1 cellular context compared by ENCODE assay signal in the genomic region with DNA sequence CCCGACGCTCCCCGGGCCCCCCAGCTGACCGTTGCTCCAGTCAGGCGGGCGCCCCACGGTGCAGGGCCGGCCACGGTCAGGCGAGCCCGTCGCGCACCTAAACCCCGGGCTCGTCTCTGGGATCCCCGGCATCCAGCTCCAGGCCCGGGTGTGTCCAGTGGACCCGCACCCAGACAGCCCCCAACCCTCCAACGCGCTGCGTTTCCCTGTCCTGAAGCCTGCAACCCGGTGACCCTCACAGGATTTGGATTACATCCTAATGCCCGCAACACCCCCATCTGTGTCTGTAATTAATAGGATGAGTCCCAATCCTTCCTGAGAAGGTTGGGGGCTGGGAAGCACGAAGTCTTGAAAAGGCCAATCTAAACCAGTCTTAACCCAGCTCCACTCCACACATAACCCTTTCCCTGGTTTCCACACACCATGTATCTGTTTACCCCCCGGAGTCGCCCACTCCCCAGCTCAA.
TF ChIP-seq lines count a peak whose summit lies in the region.

No MANE protein-coding gene starts in this region.

TF ChIP-seq in GM23338, 12 proteins besides CTCF, POLR2A, EP300 and RAD21 (continued from another document):
- TF ChIP-seq, protein P1, sequence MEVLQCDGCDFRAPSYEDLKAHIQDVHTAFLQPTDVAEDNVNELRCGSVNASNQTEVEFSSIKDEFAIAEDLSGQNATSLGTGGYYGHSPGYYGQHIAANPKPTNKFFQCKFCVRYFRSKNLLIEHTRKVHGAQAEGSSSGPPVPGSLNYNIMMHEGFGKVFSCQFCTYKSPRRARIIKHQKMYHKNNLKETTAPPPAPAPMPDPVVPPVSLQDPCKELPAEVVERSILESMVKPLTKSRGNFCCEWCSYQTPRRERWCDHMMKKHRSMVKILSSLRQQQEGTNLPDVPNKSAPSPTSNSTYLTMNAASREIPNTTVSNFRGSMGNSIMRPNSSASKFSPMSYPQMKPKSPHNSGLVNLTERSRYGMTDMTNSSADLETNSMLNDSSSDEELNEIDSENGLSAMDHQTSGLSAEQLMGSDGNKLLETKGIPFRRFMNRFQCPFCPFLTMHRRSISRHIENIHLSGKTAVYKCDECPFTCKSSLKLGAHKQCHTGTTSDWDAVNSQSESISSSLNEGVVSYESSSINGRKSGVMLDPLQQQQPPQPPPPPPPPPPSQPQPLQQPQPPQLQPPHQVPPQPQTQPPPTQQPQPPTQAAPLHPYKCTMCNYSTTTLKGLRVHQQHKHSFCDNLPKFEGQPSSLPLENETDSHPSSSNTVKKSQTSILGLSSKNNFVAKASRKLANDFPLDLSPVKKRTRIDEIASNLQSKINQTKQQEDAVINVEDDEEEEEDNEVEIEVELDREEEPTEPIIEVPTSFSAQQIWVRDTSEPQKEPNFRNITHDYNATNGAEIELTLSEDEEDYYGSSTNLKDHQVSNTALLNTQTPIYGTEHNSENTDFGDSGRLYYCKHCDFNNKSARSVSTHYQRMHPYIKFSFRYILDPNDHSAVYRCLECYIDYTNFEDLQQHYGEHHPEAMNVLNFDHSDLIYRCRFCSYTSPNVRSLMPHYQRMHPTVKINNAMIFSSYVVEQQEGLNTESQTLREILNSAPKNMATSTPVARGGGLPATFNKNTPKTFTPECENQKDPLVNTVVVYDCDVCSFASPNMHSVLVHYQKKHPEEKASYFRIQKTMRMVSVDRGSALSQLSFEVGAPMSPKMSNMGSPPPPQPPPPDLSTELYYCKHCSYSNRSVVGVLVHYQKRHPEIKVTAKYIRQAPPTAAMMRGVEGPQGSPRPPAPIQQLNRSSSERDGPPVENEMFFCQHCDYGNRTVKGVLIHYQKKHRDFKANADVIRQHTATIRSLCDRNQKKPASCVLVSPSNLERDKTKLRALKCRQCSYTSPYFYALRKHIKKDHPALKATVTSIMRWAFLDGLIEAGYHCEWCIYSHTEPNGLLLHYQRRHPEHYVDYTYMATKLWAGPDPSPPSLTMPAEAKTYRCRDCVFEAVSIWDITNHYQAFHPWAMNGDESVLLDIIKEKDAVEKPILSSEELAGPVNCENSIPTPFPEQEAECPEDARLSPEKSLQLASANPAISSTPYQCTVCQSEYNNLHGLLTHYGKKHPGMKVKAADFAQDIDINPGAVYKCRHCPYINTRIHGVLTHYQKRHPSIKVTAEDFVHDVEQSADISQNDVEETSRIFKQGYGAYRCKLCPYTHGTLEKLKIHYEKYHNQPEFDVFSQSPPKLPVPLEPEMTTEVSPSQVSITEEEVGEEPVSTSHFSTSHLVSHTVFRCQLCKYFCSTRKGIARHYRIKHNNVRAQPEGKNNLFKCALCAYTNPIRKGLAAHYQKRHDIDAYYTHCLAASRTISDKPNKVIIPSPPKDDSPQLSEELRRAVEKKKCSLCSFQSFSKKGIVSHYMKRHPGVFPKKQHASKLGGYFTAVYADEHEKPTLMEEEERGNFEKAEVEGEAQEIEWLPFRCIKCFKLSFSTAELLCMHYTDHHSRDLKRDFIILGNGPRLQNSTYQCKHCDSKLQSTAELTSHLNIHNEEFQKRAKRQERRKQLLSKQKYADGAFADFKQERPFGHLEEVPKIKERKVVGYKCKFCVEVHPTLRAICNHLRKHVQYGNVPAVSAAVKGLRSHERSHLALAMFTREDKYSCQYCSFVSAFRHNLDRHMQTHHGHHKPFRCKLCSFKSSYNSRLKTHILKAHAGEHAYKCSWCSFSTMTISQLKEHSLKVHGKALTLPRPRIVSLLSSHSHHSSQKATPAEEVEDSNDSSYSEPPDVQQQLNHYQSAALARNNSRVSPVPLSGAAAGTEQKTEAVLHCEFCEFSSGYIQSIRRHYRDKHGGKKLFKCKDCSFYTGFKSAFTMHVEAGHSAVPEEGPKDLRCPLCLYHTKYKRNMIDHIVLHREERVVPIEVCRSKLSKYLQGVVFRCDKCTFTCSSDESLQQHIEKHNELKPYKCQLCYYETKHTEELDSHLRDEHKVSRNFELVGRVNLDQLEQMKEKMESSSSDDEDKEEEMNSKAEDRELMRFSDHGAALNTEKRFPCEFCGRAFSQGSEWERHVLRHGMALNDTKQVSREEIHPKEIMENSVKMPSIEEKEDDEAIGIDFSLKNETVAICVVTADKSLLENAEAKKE (CRISPR knock-in tag; IDR thresholded peaks at IDR 0.05): no peak
- no peak for TF ChIP-seq ZNF331 (CRISPR knock-in tag; IDR thresholded peaks at IDR 0.05; ENCODE audit: low read depth)
- TF ChIP-seq, protein P2, sequence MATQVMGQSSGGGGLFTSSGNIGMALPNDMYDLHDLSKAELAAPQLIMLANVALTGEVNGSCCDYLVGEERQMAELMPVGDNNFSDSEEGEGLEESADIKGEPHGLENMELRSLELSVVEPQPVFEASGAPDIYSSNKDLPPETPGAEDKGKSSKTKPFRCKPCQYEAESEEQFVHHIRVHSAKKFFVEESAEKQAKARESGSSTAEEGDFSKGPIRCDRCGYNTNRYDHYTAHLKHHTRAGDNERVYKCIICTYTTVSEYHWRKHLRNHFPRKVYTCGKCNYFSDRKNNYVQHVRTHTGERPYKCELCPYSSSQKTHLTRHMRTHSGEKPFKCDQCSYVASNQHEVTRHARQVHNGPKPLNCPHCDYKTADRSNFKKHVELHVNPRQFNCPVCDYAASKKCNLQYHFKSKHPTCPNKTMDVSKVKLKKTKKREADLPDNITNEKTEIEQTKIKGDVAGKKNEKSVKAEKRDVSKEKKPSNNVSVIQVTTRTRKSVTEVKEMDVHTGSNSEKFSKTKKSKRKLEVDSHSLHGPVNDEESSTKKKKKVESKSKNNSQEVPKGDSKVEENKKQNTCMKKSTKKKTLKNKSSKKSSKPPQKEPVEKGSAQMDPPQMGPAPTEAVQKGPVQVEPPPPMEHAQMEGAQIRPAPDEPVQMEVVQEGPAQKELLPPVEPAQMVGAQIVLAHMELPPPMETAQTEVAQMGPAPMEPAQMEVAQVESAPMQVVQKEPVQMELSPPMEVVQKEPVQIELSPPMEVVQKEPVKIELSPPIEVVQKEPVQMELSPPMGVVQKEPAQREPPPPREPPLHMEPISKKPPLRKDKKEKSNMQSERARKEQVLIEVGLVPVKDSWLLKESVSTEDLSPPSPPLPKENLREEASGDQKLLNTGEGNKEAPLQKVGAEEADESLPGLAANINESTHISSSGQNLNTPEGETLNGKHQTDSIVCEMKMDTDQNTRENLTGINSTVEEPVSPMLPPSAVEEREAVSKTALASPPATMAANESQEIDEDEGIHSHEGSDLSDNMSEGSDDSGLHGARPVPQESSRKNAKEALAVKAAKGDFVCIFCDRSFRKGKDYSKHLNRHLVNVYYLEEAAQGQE (IDR thresholded peaks at IDR 0.05; ENCODE audit: unreplicated experiment): no peak
- TF ChIP-seq STAT1 (IDR thresholded peaks at IDR 0.05; ENCODE audit: unreplicated experiment): no peak
- TF ChIP-seq NANOG (IDR thresholded peaks at IDR 0.05; ENCODE audit: borderline replicate concordance): no peak
